Comparison of ENCODE assay signal across 21 cellular contexts in the genomic region with DNA sequence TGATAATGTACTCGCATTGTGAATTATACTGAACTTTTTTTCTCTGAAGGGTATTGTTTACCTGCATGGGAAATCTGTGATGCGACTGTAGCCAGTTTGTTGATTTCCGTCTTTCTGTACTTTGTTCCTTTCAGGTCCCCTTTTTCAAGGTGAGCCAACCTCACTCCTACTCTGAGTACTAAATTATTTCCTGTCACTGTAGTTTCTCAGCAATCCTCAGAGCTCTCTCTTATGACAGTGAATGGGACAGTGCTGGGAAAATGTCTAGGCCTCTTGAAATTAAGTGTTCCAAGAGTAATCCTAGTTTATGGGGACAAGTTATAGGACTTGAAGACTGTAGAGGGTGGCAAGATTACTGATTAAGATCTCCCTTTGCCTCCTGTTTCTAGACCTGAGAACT.
"Had no signal": no experiment of that assay in that cellular context is flagged by ENCODE, and none has a peak within 500 bp of the region (broad histone marks: within the 10 kb centered on the region; RNA-seq: fewer than 3 reads in every experiment).

No MANE protein-coding gene starts in this region.

- H3K4me3 ChIP-seq: MG63, SJSA1, SK-N-MC had no signal

- H3K9me3 ChIP-seq: MG63, SJSA1 had no signal

- H3K36me3 ChIP-seq: MG63, SJSA1 had no signal

- H3K27ac ChIP-seq: SJSA1, SK-N-MC had no signal

- DNase-seq: IMR-90, Karpas-422, KG1, MG63, NCI-H1092, NCI-H1105 treated with DMSO at 0.1 percent for 48 hours, NCI-H1417 treated with DMSO at 0.1 percent for 48 hours, NCI-H146, NCI-H1694 treated with DMSO at 0.1 percent for 48 hours, NCI-H1930, NCI-H2081, NCI-H2107, NCI-H2171 treated with DMSO at 0.1 percent for 48 hours, NCI-H2227 treated with DMSO at 0.1 percent for 48 hours, NCI-H526, Right ventricle myocardium superior, RPMI8226, SIG-M5 had no signal

- H3K27me3 ChIP-seq: MG63, SJSA1 had no signal

- ATAC-seq: HepG2 had no signal

- H3K4me1 ChIP-seq: SJSA1 had no signal
